ENCODE assay signal across 24 cellular contexts in genomic region chr11:26909429-26910009, GRCh38.
DNase-seq lines count a peak whose midpoint lies in the region; ATAC-seq, FAIRE-seq and TF ChIP-seq lines count a peak whose summit lies in the region.
"Had no signal": no experiment of that assay in that cellular context is flagged by ENCODE, and none has a peak within 500 bp of the region (broad histone marks: within the 10 kb centered on the region; RNA-seq: fewer than 3 reads in every experiment).

No MANE protein-coding gene starts in this region.

- H3K27ac ChIP-seq in liver (ENCODE audit: low read depth in 1 of 2, low read length in 2 of 2), result no peak overlapping the region
- H3K27ac ChIP-seq in HepG2 (ENCODE audit: extremely low read length, insufficient read depth, low read length), result no peak overlapping the region
- peak overlapping the region in 3 of 4 donors; percentile 14 to 56 (median 43) for H3K27ac ChIP-seq in gastroesophageal sphincter
- H3K27ac ChIP-seq in mesenchymal stem cell (ENCODE audit: low read length, poor library complexity, severe bottlenecking), result no peak overlapping the region
- peak overlapping the region in 3 of 4 donors; percentile 4 to 29 (median 15) for H3K27ac ChIP-seq in sigmoid colon
- H3K27ac ChIP-seq: 22Rv1, BLaER1, C4-2B had no signal

- no peaks in the 10 kb centered on the region for H4K20me1 ChIP-seq in HepG2 (ENCODE audit: insufficient read depth, low read length)
- H4K20me1 ChIP-seq: BLaER1 had no signal

- no peak for DNase-seq in HepG2 (ENCODE audit: low spot score)
- peak; percentile 15 for DNase-seq in mesenchymal stem cell
- DNase-seq in sigmoid colon, result no peak
- DNase-seq in RPMI8226, result no peak
- no peak for DNase-seq in pons (ENCODE audit: low spot score)
- no peak for DNase-seq in mucosa of gallbladder (ENCODE audit: low spot score)
- DNase-seq: Caco-2; CD4-positive, CD25-positive, alpha-beta regulatory T cell; CD8-positive, alpha-beta T cell; DMS153; EL; GDM1; GOT3; HFFc6 had no signal

- BruUV-seq in HepG2 (replicated peaks; lab: Mats Ljungman, UMichigan), result no TSS peak

- no peak overlapping the region for H4K91ac ChIP-seq in mesenchymal stem cell (ENCODE audit: low read length)

- no peak overlapping the region for H2BK5ac ChIP-seq in mesenchymal stem cell (ENCODE audit: low read depth, low read length, poor library complexity, severe bottlenecking)

- H3K4me1 ChIP-seq in liver (ENCODE audit: control insufficient read depth in 4 of 4, insufficient read depth in 4 of 4, low read length in 3 of 4) (peaks cover 0 to 11% (median 4%) of the 10 kb centered on the region in 4 donors), HepG2 (ENCODE audit: insufficient read depth, low read length) (no peaks in the 10 kb centered on the region), gastroesophageal sphincter (peaks cover 4 to 39% (median 6%) of the 10 kb centered on the region in 3 donors), mesenchymal stem cell (ENCODE audit: control insufficient read depth, insufficient read depth, low read depth, low read length) (no peaks in the 10 kb centered on the region), sigmoid colon (peaks cover 0 to 39% (median 33%) of the 10 kb centered on the region in 4 donors)
- H3K4me1 ChIP-seq: BLaER1, Caco-2, HAP-1 had no signal

- H2AFZ ChIP-seq in HepG2 (ENCODE audit: low read length) (no peak overlapping the region), mesenchymal stem cell (ENCODE audit: low read depth, low read length) (no peak overlapping the region)

- H3K23ac ChIP-seq in mesenchymal stem cell (ENCODE audit: low read length in 2 of 2), result no peak overlapping the region

- no peak overlapping the region for H2BK15ac ChIP-seq in mesenchymal stem cell (ENCODE audit: low read depth, poor library complexity, severe bottlenecking)

- H3K79me1 ChIP-seq in mesenchymal stem cell (replicated peaks; ENCODE audit: low read length, poor library complexity, severe bottlenecking), result no peaks in the 10 kb centered on the region

- TF ChIP-seq POLR2A in HepG2 (IDR thresholded peaks at IDR 0.05; ENCODE audit: insufficient read depth in 1 of 2, low read depth in 2 of 2, low read length in 2 of 2) (no peak), gastroesophageal sphincter (IDR thresholded peaks at IDR 0.05) (no peak), sigmoid colon (IDR thresholded peaks at IDR 0.05) (no peak)

- no peaks in the 10 kb centered on the region for H3K79me2 ChIP-seq in HepG2 (ENCODE audit: insufficient read depth, low read length)

- TF ChIP-seq EP300 in HepG2 (IDR thresholded peaks at IDR 0.05; ENCODE audit: low read depth in 2 of 2, low read length in 2 of 2), result no peak
- TF ChIP-seq EP300 in HepG2 (CRISPR knock-in tag; IDR thresholded peaks at IDR 0.05; ENCODE audit: borderline replicate concordance), result no peak
- TF ChIP-seq EP300 in gastroesophageal sphincter (IDR thresholded peaks at IDR 0.05), result no peak
- TF ChIP-seq EP300 in sigmoid colon (IDR thresholded peaks at IDR 0.05), result no peak

- FAIRE-seq in HepG2 (lab: Jason Lieb, UNC), result no peak
- FAIRE-seq: A204.1, GM12878, GM18507, H54 had no signal

- H3K14ac ChIP-seq in mesenchymal stem cell (ENCODE audit: low read length in 2 of 2), result no peak overlapping the region

- in situ Hi-C loops in HepG2 (cut with HindIII; ENCODE audit: extremely low pct_ligation_motif_present, low pct_unique_long_range_greater_than_20kb), result no loop called here

- CTCF ChIA-PET in HepG2 (lab: Yijun Ruan, JAX; ENCODE audit: low intra/inter-chr PET ratio, low total read pairs), result no interaction called here

- H3K9me3 ChIP-seq in liver (ENCODE audit: control insufficient read depth in 4 of 4, low read length in 3 of 4) (no peaks in the 10 kb centered on the region), HepG2 (ENCODE audit: low read length) (no peaks in the 10 kb centered on the region), gastroesophageal sphincter (no peaks in the 10 kb centered on the region), mesenchymal stem cell (ENCODE audit: control insufficient read depth, low read length) (no peaks in the 10 kb centered on the region), sigmoid colon (no peaks in the 10 kb centered on the region)
- H3K9me3 ChIP-seq: BLaER1, Caco-2, HAP-1 had no signal

- H3K27me3 ChIP-seq in liver (ENCODE audit: control insufficient read depth in 4 of 4, insufficient read depth in 4 of 4, low read length in 3 of 4) (no peaks in the 10 kb centered on the region), HepG2 (ENCODE audit: control insufficient read depth in 1 of 2, insufficient read depth in 2 of 2, low read length in 2 of 2) (no peaks in the 10 kb centered on the region), gastroesophageal sphincter (no peaks in the 10 kb centered on the region), mesenchymal stem cell (ENCODE audit: control insufficient read depth in 1 of 2, insufficient read depth in 1 of 2, low read length in 2 of 2) (no peaks in the 10 kb centered on the region), sigmoid colon (no peaks in the 10 kb centered on the region)
- H3K27me3 ChIP-seq: BLaER1 had no signal

- no peak overlapping the region for H2BK12ac ChIP-seq in mesenchymal stem cell (ENCODE audit: low read length in 2 of 2)

- no peak overlapping the region for H4K8ac ChIP-seq in mesenchymal stem cell (ENCODE audit: low read length)

- H3K4me2 ChIP-seq in HepG2 (ENCODE audit: low read depth, low read length) (no peak overlapping the region), mesenchymal stem cell (ENCODE audit: low read length, poor library complexity, severe bottlenecking) (no peak overlapping the region)
- H3K4me2 ChIP-seq: BLaER1 had no signal

- no peaks in the 10 kb centered on the region for H3K36me3 ChIP-seq in liver (ENCODE audit: control insufficient read depth in 4 of 4, insufficient read depth in 3 of 4, low read depth in 1 of 4, low read length in 3 of 4)
- H3K36me3 ChIP-seq in HepG2 (replicated peaks in 1 of 2; ENCODE audit: control insufficient read depth in 1 of 2, insufficient read depth in 2 of 2, low read length in 2 of 2), result no peaks in the 10 kb centered on the region
- no peaks in the 10 kb centered on the region for H3K36me3 ChIP-seq in gastroesophageal sphincter
- H3K36me3 ChIP-seq in mesenchymal stem cell (ENCODE audit: control insufficient read depth in 1 of 2, insufficient read depth in 2 of 2, low read depth in 1 of 2, low read length in 2 of 2), result no peaks in the 10 kb centered on the region
- H3K36me3 ChIP-seq in sigmoid colon, result no peaks in the 10 kb centered on the region
- H3K36me3 ChIP-seq: BLaER1, HAP-1 had no signal

- no peak overlapping the region for H2BK120ac ChIP-seq in mesenchymal stem cell (ENCODE audit: low read depth, low read length)

- H3K9ac ChIP-seq in liver (ENCODE audit: low read depth in 1 of 2, low read length in 2 of 2) (no peak overlapping the region), HepG2 (ENCODE audit: insufficient read depth, low read depth, low read length) (no peak overlapping the region), mesenchymal stem cell (ENCODE audit: low read length) (no peak overlapping the region)
- H3K9ac ChIP-seq: BLaER1 had no signal

- 30% methylated on average over 4 of the region's 4 CpGs for WGBS in liver
- under 1% methylated on average over 4 of the region's 4 CpGs for WGBS in HepG2 (ENCODE audit: low lambda C conversion rate)
- 32 to 64% methylated on average over 4 of the region's 4 CpGs for WGBS in gastroesophageal sphincter (ENCODE audit: low coverage in 1 of 2), 2 donors
- WGBS in mesenchymal stem cell, result 86% methylated on average over 2 of the region's 4 CpGs
- WGBS in sigmoid colon, 2 donors, result 52 to 68% methylated on average over 4 of the region's 4 CpGs

- H3K18ac ChIP-seq in mesenchymal stem cell (ENCODE audit: low read depth in 1 of 2, low read length in 2 of 2), result no peak overlapping the region

- no peak overlapping the region for H2AK5ac ChIP-seq in mesenchymal stem cell (ENCODE audit: low read length, severe bottlenecking)

- POLR2A ChIA-PET in HepG2 (lab: Yijun Ruan, JAX), result no interaction called here

- H3K4me3 ChIP-seq in liver (ENCODE audit: low read depth in 1 of 3, low read length in 3 of 3) (no peak overlapping the region), HepG2 (replicated peaks in 1 of 3; ENCODE audit: insufficient read depth in 1 of 3, low read depth in 2 of 3, low read length in 3 of 3) (no peak overlapping the region), gastroesophageal sphincter (no peak overlapping the region), mesenchymal stem cell (ENCODE audit: insufficient read depth in 1 of 2, low read depth in 1 of 2, low read length in 2 of 2) (no peak overlapping the region), sigmoid colon (no peak overlapping the region)
- H3K4me3 ChIP-seq: BLaER1, GM12878, HAP-1 had no signal

- TF ChIP-seq RAD21 in liver (IDR thresholded peaks at IDR 0.05) (peak; percentile 23 to 46), HepG2 (CRISPR knock-in tag; IDR thresholded peaks at IDR 0.05) (no peak)

- ATAC-seq in HepG2, result no peak
- ATAC-seq in gastroesophageal sphincter, result no peak
- ATAC-seq: CD8-positive, alpha-beta T cell; GM12878 had no signal

- intact Hi-C loops in HepG2 (cut with micrococcal nuclease; ENCODE audit: unreplicated experiment) (no loop called here), sigmoid colon (cut with DNase I) (no loop called here)

- TF ChIP-seq CTCF in liver (IDR thresholded peaks at IDR 0.05; ENCODE audit: low read depth, low read length, missing input control), result no peak
- TF ChIP-seq CTCF in HepG2 (CRISPR knock-in tag; IDR thresholded peaks at IDR 0.05), result no peak
- no peak for TF ChIP-seq CTCF in gastroesophageal sphincter (IDR thresholded peaks at IDR 0.05)
- no peak for TF ChIP-seq CTCF in sigmoid colon (IDR thresholded peaks at IDR 0.05)

- no peak overlapping the region for H3K4ac ChIP-seq in mesenchymal stem cell (ENCODE audit: low read depth in 1 of 2, low read length in 2 of 2)

TF ChIP-seq in liver, 16 proteins besides CTCF, POLR2A, EP300 and RAD21 (continues in another document):
- TF ChIP-seq JUND (IDR thresholded peaks at IDR 0.05) (peak in 1 of 2 donors; percentile 77), RXRA (IDR thresholded peaks at IDR 0.05) (peak in 1 of 2 donors; percentile 46), HNF4A (conservative IDR thresholded peaks at IDR 0.05) (peak; percentile 40 to 75)

TF ChIP-seq in HepG2, 621 proteins besides CTCF, POLR2A, EP300 and RAD21:
- no peak for TF ChIP-seq NBN (conservative IDR thresholded peaks at IDR 0.05)
- no peak for TF ChIP-seq KDM3A (CRISPR knock-in tag; IDR thresholded peaks at IDR 0.05; ENCODE audit: low read depth)
- no peak for TF ChIP-seq ZMYM4 (CRISPR knock-in tag; IDR thresholded peaks at IDR 0.05)
- TF ChIP-seq SOX5 (CRISPR knock-in tag; IDR thresholded peaks at IDR 0.05; ENCODE audit: borderline replicate concordance), result no peak
- TF ChIP-seq IKZF1 (IDR thresholded peaks at IDR 0.05), result no peak

Comparison
In these comparisons a context has a peak if more than half of its experiments do, and no peak if none do; other contexts are left out.
1. H3K27ac ChIP-seq: peak in gastroesophageal sphincter (3 of 4) and sigmoid colon (3 of 4); none in liver (0 of 2), HepG2 (single experiment) and mesenchymal stem cell (single experiment).